Comparison of ENCODE assay signal across 8 cellular contexts in genomic region chr12:1690578-1691122, GRCh38. TPM values are rescaled to one million over a fixed set of nuclear protein-coding genes. Genes with fewer than 3 reads are reported as not detected.
DNase-seq lines count a peak whose midpoint lies in the region; ATAC-seq and TF ChIP-seq lines count a peak whose summit lies in the region.

A gene with protein sequence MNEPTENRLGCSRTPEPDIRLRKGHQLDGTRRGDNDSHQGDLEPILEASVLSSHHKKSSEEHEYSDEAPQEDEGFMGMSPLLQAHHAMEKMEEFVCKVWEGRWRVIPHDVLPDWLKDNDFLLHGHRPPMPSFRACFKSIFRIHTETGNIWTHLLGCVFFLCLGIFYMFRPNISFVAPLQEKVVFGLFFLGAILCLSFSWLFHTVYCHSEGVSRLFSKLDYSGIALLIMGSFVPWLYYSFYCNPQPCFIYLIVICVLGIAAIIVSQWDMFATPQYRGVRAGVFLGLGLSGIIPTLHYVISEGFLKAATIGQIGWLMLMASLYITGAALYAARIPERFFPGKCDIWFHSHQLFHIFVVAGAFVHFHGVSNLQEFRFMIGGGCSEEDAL (plus strand): TSS chr12:1691070. CDS start chr12:1754344, 63,274 bp downstream.

- ATAC-seq in naive thymus-derived CD4-positive, alpha-beta T cell = peak; percentile 99
- peak; percentile 100 for ATAC-seq in stimulated activated memory B cell treated with anti-CD40 and anti-IgM and Interleukin-4, amounts not matched to agents 10 μg/mL and 1 μg/mL and 100 μg/mL, for 72 hours

- peaks cover 0 to 13% (median 0%) of the 10 kb centered on the region in 5 donors for H3K27me3 Mint-ChIP-seq in naive thymus-derived CD4-positive, alpha-beta T cell
- no peaks in the 10 kb centered on the region for H3K27me3 Mint-ChIP-seq in stimulated activated memory B cell treated with anti-CD40 and anti-IgM and Interleukin-4, amounts not matched to agents 10 μg/mL and 1 μg/mL and 100 μg/mL, for 72 hours

- H3K4me3 ChIP-seq in LNCaP clone FGC (ENCODE audit: low read depth, low read length) (peak within 1 kb of the TSS; percentile 69), fibroblast of lung (replicated peaks in 1 of 4; ENCODE audit: control extremely low read depth in 1 of 4, insufficient read depth in 1 of 4, low read depth in 3 of 4, low read length in 4 of 4) (peak within 1 kb of the TSS; percentile 75 to 97 (median 80))
- peak within 1 kb of the TSS; percentile 76 for H3K4me3 ChIP-seq in naive thymus-derived CD4-positive, alpha-beta T cell (ENCODE audit: low read length)

- H3K9me3 Mint-ChIP-seq in naive thymus-derived CD4-positive, alpha-beta T cell = no peaks in the 10 kb centered on the region
- H3K9me3 Mint-ChIP-seq in stimulated activated memory B cell treated with anti-CD40 and anti-IgM and Interleukin-4, amounts not matched to agents 10 μg/mL and 1 μg/mL and 100 μg/mL, for 72 hours = no peaks in the 10 kb centered on the region

- H3K79me2 ChIP-seq in fibroblast of lung (ENCODE audit: control insufficient read depth, insufficient read depth, low read length) = peaks cover 34% of the 10 kb centered on the region

- peak within 1 kb of the TSS; percentile 85 for H2AFZ ChIP-seq in fibroblast of lung (ENCODE audit: low read length)

- H3K4me3 Mint-ChIP-seq in naive thymus-derived CD4-positive, alpha-beta T cell = peak within 1 kb of the TSS; percentile 94 to 99 (median 98)
- H3K4me3 Mint-ChIP-seq in stimulated activated memory B cell treated with anti-CD40 and anti-IgM and Interleukin-4, amounts not matched to agents 10 μg/mL and 1 μg/mL and 100 μg/mL, for 72 hours = peak within 1 kb of the TSS; percentile 97

- peak within 1 kb of the TSS; percentile 94 for H3K9ac ChIP-seq in fibroblast of lung (ENCODE audit: insufficient read depth, low read length)

- H3K4me1 ChIP-seq in fibroblast of lung (ENCODE audit: control insufficient read depth, extremely low read depth, insufficient read depth, low read length) = peaks cover 4% of the 10 kb centered on the region
- H3K4me1 ChIP-seq in naive thymus-derived CD4-positive, alpha-beta T cell (ENCODE audit: control insufficient read depth in 2 of 2, insufficient read depth in 2 of 2, low read length in 2 of 2) = peaks cover 7 to 9% of the 10 kb centered on the region in 2 donors

- H3K4me1 Mint-ChIP-seq in naive thymus-derived CD4-positive, alpha-beta T cell = peaks cover 26 to 59% (median 52%) of the 10 kb centered on the region in 7 donors
- H3K4me1 Mint-ChIP-seq in stimulated activated memory B cell treated with anti-CD40 and anti-IgM and Interleukin-4, amounts not matched to agents 10 μg/mL and 1 μg/mL and 100 μg/mL, for 72 hours = peaks cover 31% of the 10 kb centered on the region

- peaks cover 0 to 4% (median 0%) of the 10 kb centered on the region in 5 donors for H3K36me3 Mint-ChIP-seq in naive thymus-derived CD4-positive, alpha-beta T cell
- no peaks in the 10 kb centered on the region for H3K36me3 Mint-ChIP-seq in stimulated activated memory B cell treated with anti-CD40 and anti-IgM and Interleukin-4, amounts not matched to agents 10 μg/mL and 1 μg/mL and 100 μg/mL, for 72 hours

- CTCF ChIA-PET in naive thymus-derived CD4-positive, alpha-beta T cell (lab: Charles Lee) = interaction anchor here (1.0 to 1.6 kb wide), 2 partner anchors 29 to 37 kb away, joined by 3 to 4 read pairs; no protein-coding TSS in a partner anchor

- POLR2A ChIA-PET in naive thymus-derived CD4-positive, alpha-beta T cell (lab: Charles Lee) = interaction anchor here (0.7 to 3.3 kb wide), 9 partner anchors 20 to 313 kb away, joined by 3 to 16 read pairs (median 3); partner anchors contain the start of gene DCP1B

- peak within 1 kb of the TSS; percentile 91 for H3K4me2 ChIP-seq in fibroblast of lung (ENCODE audit: extremely low read depth, insufficient read depth, low read length)

- no peaks in the 10 kb centered on the region for H3K36me3 ChIP-seq in fibroblast of lung (ENCODE audit: control insufficient read depth, insufficient read depth, low read length)
- peaks cover 0 to 5% (median 0%) of the 10 kb centered on the region in 3 experiments for H3K36me3 ChIP-seq in naive thymus-derived CD4-positive, alpha-beta T cell (ENCODE audit: control insufficient read depth in 2 of 3, insufficient read depth in 3 of 3, low read length in 3 of 3)

- TF ChIP-seq CTCF in LNCaP clone FGC (IDR thresholded peaks at IDR 0.05; ENCODE audit: control insufficient read depth, extremely low read depth, insufficient read depth) = no peak
- TF ChIP-seq CTCF in fibroblast of lung (conservative IDR thresholded peaks at IDR 0.05 in 1 of 2, IDR thresholded peaks at IDR 0.05 in 1 of 2; ENCODE audit: low read depth in 1 of 2, low read length in 2 of 2) = no peak

- no peaks in the 10 kb centered on the region for H3K27me3 ChIP-seq in fibroblast of lung (ENCODE audit: control insufficient read depth, insufficient read depth, low read length)
- H3K27me3 ChIP-seq in naive thymus-derived CD4-positive, alpha-beta T cell (ENCODE audit: control insufficient read depth in 2 of 2, insufficient read depth in 2 of 2, low read length in 2 of 2) = no peaks in the 10 kb centered on the region

- no peaks in the 10 kb centered on the region for H4K20me1 ChIP-seq in fibroblast of lung (ENCODE audit: control insufficient read depth, extremely low read depth, insufficient read depth, low read length)

- H3K9me3 ChIP-seq in fibroblast of lung (ENCODE audit: control insufficient read depth, insufficient read depth, low read depth, low read length) = no peaks in the 10 kb centered on the region
- no peaks in the 10 kb centered on the region for H3K9me3 ChIP-seq in naive thymus-derived CD4-positive, alpha-beta T cell (ENCODE audit: control insufficient read depth in 2 of 3, low read length in 3 of 3)

- peak within 1 kb of the TSS; percentile 96 to 100 (median 98) for H3K27ac Mint-ChIP-seq in naive thymus-derived CD4-positive, alpha-beta T cell
- peak within 1 kb of the TSS; percentile 98 for H3K27ac Mint-ChIP-seq in stimulated activated memory B cell treated with anti-CD40 and anti-IgM and Interleukin-4, amounts not matched to agents 10 μg/mL and 1 μg/mL and 100 μg/mL, for 72 hours

- peak within 1 kb of the TSS; percentile 94 for H3K27ac ChIP-seq in fibroblast of lung (ENCODE audit: insufficient read depth, low read length)
- peak within 1 kb of the TSS; percentile 91 for H3K27ac ChIP-seq in naive thymus-derived CD4-positive, alpha-beta T cell (ENCODE audit: low read depth, low read length)

- DNase-seq in EH (ENCODE audit: low read depth) = peak; percentile 97
- peak; percentile 93 for DNase-seq in GOT3 (lab: John Stamatoyannopoulos, UW)
- peak; percentile 91 for DNase-seq in LNCaP clone FGC (ENCODE audit: low read depth)
- peak; percentile 99 for DNase-seq in RPMI8226
- peak; percentile 85 to 91 for DNase-seq in activated T-helper 1 cell treated with anti-CD3 and anti-CD28 coated beads, Interleukin-2, amount 50 U/mL, for 16 hours (ENCODE audit: low read depth in 1 of 2, low spot score in 1 of 2)
- peak; percentile 96 to 97 for DNase-seq in fibroblast of lung (ENCODE audit: low read depth in 2 of 2)
- DNase-seq in naive thymus-derived CD4-positive, alpha-beta T cell = peak; percentile 91 to 96 (median 95)

- intact Hi-C loops in naive thymus-derived CD4-positive, alpha-beta T cell (cut with micrococcal nuclease) = loop anchor here (1.0 to 5.0 kb wide), 14 partner anchors 29 to 1303 kb away; partner anchors contain the start of genes DCP1B (in 2 of the 2), KDM5A (in 2 of the 2), CCDC77 (in 1 of the 2) and FBXL14 (in 1 of the 2)

RNA-seq across cellular contexts. Expression of the gene that starts here (rescaled TPM):
- total RNA-seq in fibroblast of lung = 29.8 and 46.1 TPM in 2 replicates
- 33.5 and 43.1 TPM in 2 replicates for polyA plus RNA-seq in fibroblast of lung
- polyA plus RNA-seq in fibroblast of lung (2012) = 36.1 and 43.0 TPM in 2 replicates
- polyA minus RNA-seq in fibroblast of lung (ENCODE audit: low replicate concordance) = 35.0 and 51.8 TPM in 2 replicates
- 10 to 100 TPM; 19.8 to 51.4 (median 36.4) TPM for total RNA-seq in naive thymus-derived CD4-positive, alpha-beta T cell
- 1 to 10 TPM; 2.2 to 3.3 TPM for polyA plus RNA-seq in naive thymus-derived CD4-positive, alpha-beta T cell

Comparison
In these comparisons a context has a peak if more than half of its experiments do, and no peak if none do; other contexts are left out.
1. Peak in every context shown above with its lines: DNase-seq, ATAC-seq, H3K4me3 ChIP-seq and H3K27ac ChIP-seq.
2. RNA of the gene that starts here (polyA plus RNA-seq): 33.5 to 43.1 TPM in fibroblast of lung; 2.2 to 3.3 TPM in naive thymus-derived CD4-positive, alpha-beta T cell; every median in the first group is over 4 times any median in the second.